ENCODE assay signal across 1 cellular context in genomic region chr14:36553650-36554260, GRCh38.
TF ChIP-seq lines count a peak whose summit lies in the region.

No MANE protein-coding gene starts in this region.

TF ChIP-seq in endothelial cell of umbilical vein, 7 proteins besides CTCF, POLR2A, EP300 and RAD21:
- TF ChIP-seq JUN (IDR thresholded peaks at IDR 0.05; ENCODE audit: borderline replicate concordance, insufficient read depth, insufficient read length, low read depth) (no peak), EZH2 (IDR thresholded peaks at IDR 0.05; ENCODE audit: borderline replicate concordance, low read depth, low read length, severe bottlenecking) (no peak), GATA2 (IDR thresholded peaks at IDR 0.05; ENCODE audit: insufficient read depth, insufficient read length, low read depth, low read length) (no peak), MAX (IDR thresholded peaks at IDR 0.05; ENCODE audit: insufficient read depth, insufficient read length) (no peak), MYC (IDR thresholded peaks at IDR 0.05; ENCODE audit: low read depth, low read length) (no peak)
TF ChIP-seq in endothelial cell of umbilical vein: peak in this region for 0.
